ENCODE assay signal across 23 cellular contexts in the genomic region with DNA sequence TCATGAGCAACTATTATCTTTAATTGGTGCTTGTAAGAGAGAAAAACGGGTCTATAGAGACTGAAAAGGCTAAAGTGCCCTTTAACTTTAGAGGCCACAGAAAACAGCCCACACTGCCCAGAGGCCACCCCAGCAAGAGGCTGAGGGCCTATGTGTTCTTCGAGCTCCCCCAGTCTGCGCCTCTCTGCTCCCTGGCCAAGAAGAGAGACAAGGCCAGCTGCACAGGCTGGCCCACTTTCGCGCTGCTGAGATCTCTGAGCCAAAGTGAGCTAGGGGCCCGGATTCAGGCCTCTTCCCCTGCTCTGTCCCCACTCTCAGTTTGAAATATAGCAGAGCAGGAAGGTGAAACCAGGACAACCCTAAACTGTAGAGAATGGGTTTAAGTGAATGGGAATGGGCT.
DNase-seq lines count a peak whose midpoint lies in the region; ATAC-seq, FAIRE-seq and TF ChIP-seq lines count a peak whose summit lies in the region.
"Had no signal": no experiment of that assay in that cellular context is flagged by ENCODE, and none has a peak within 500 bp of the region (broad histone marks: within the 10 kb centered on the region; RNA-seq: fewer than 3 reads in every experiment).

No MANE protein-coding gene starts in this region.

- no peak for TF ChIP-seq CTCF in ovary (IDR thresholded peaks at IDR 0.05)
- no peak for TF ChIP-seq CTCF in testis (IDR thresholded peaks at IDR 0.05)
- TF ChIP-seq CTCF in WERI-Rb-1 (IDR thresholded peaks at IDR 0.05; ENCODE audit: low read depth, low read length): no peak

- WGBS in ovary, 3 donors: 74 to 81% (median 80%) methylated on average over 6 of the region's 6 CpGs
- WGBS in testis, 2 donors: 38 to 41% methylated on average over 6 of the region's 6 CpGs

- ATAC-seq in left cardiac atrium: peak; percentile 49 to 86
- ATAC-seq: GM12878, HCT116 had no signal

- no peak for TF ChIP-seq POLR2A in ovary (IDR thresholded peaks at IDR 0.05)
- no peak for TF ChIP-seq POLR2A in testis (IDR thresholded peaks at IDR 0.05)
- no peak for TF ChIP-seq POLR2A in GM12891 (IDR thresholded peaks at IDR 0.05; ENCODE audit: low read depth, low read length)

- no peak for TF ChIP-seq EP300 in ovary (IDR thresholded peaks at IDR 0.05)

- H3K27ac ChIP-seq in SJCRH30 (peak overlapping the region; percentile 85), ovary (no peak overlapping the region), testis (peak overlapping the region in 1 of 2 donors; percentile 41), WERI-Rb-1 (no peak overlapping the region)
- H3K27ac ChIP-seq: BLaER1, SK-N-MC had no signal

- DNase-seq in SJCRH30: peak; percentile 94 to 97
- DNase-seq in left cardiac atrium: no peak
- peak in 3 of 5 donors; percentile 21 to 66 (median 33) for DNase-seq in ovary
- DNase-seq in testis: peak; percentile 71
- no peak for DNase-seq in GM12891 (ENCODE audit: insufficient read length, low spot score)
- no peak for DNase-seq in WERI-Rb-1
- no peak for DNase-seq in H7
- DNase-seq in T-helper 2 cell: no peak
- DNase-seq: CD4-positive, alpha-beta T cell; DMS79 treated with DMSO at 0.1 percent for 48 hours; GOT3; NCI-H1105; NCI-H146; NCI-H2029 treated with DMSO at 0.1 percent for 48 hours; NCI-H226; NCI-H510A treated with DMSO at 0.1 percent for 48 hours; NCI-H82; OCI-M1 had no signal

- H3K9me3 ChIP-seq in SJCRH30 (replicated peaks) (no peaks in the 10 kb centered on the region), ovary (no peaks in the 10 kb centered on the region), testis (no peaks in the 10 kb centered on the region), WERI-Rb-1 (ENCODE audit: severe bottlenecking) (no peaks in the 10 kb centered on the region)
- H3K9me3 ChIP-seq: BLaER1 had no signal

- peaks cover 26% of the 10 kb centered on the region for H3K4me1 ChIP-seq in SJCRH30
- H3K4me1 ChIP-seq in ovary (ENCODE audit: insufficient read depth): peaks cover 3% of the 10 kb centered on the region
- H3K4me1 ChIP-seq in testis: peaks cover 19% of the 10 kb centered on the region

- FAIRE-seq in GM12891 (lab: Jason Lieb, UNC): no peak
- FAIRE-seq: GM12878, RCC 7860 had no signal

- no peaks in the 10 kb centered on the region for H3K36me3 ChIP-seq in SJCRH30
- no peaks in the 10 kb centered on the region for H3K36me3 ChIP-seq in ovary
- no peaks in the 10 kb centered on the region for H3K36me3 ChIP-seq in testis (ENCODE audit: low read depth, missing control alignments)
- H3K36me3 ChIP-seq in WERI-Rb-1: no peaks in the 10 kb centered on the region; the same call in 1 of the 2 replicates
- H3K36me3 ChIP-seq in H7 (replicated peaks; ENCODE audit: control insufficient read depth, insufficient read depth, low read length): no peaks in the 10 kb centered on the region
- H3K36me3 ChIP-seq: BLaER1 had no signal

- H3K27me3 ChIP-seq in SJCRH30: no peaks in the 10 kb centered on the region
- no peaks in the 10 kb centered on the region for H3K27me3 ChIP-seq in ovary
- H3K27me3 ChIP-seq in testis: no peaks in the 10 kb centered on the region
- H3K27me3 ChIP-seq in WERI-Rb-1 (ENCODE audit: insufficient read depth, low read depth, severe bottlenecking): no peaks in the 10 kb centered on the region
- H3K27me3 ChIP-seq in H7 (ENCODE audit: control insufficient read depth, insufficient read depth, low read length): no peaks in the 10 kb centered on the region
- H3K27me3 ChIP-seq: BLaER1 had no signal

- H3K4me3 ChIP-seq in SJCRH30 (no peak overlapping the region; the same call in 1 of the 2 replicates), ovary (no peak overlapping the region), testis (no peak overlapping the region), WERI-Rb-1 (ENCODE audit: low read depth, low read length) (no peak overlapping the region), H7 (ENCODE audit: insufficient read depth, low read depth, low read length) (no peak overlapping the region)
- H3K4me3 ChIP-seq: BLaER1, GM12878, SK-N-MC had no signal

- intact Hi-C loops in left cardiac atrium (cut with DNase I) (no loop called here), ovary (cut with DNase I) (no loop called here), testis (cut with DNase I; ENCODE audit: low total_unique reads) (no loop called here)

TF ChIP-seq in GM12891, 5 proteins besides CTCF, POLR2A, EP300 and RAD21:
- TF ChIP-seq POU2F2 (IDR thresholded peaks at IDR 0.05; ENCODE audit: low read depth, low read length) (no peak), SPI1 (IDR thresholded peaks at IDR 0.05; ENCODE audit: low read depth, low read length) (no peak), PAX5 (IDR thresholded peaks at IDR 0.05; ENCODE audit: insufficient read depth, low read length, severe bottlenecking) (no peak), POLR2AphosphoS5 (IDR thresholded peaks at IDR 0.05; ENCODE audit: low read depth, low read length) (no peak), TAF1 (IDR thresholded peaks at IDR 0.05; ENCODE audit: low read depth, low read length) (no peak)

Comparison
In these comparisons a context has a peak if more than half of its experiments do, and no peak if none do; other contexts are left out.
1. DNase-seq: peak in SJCRH30 (2 of 2), ovary (3 of 5) and testis (single experiment); none in left cardiac atrium (single experiment), GM12891 (single experiment), WERI-Rb-1 (single experiment), H7 (single experiment) and T-helper 2 cell (0 of 5).